8 cellular contexts compared by ENCODE assay signal in genomic region chr15:31128919-31129768, GRCh38. TPM values are rescaled to one million over a fixed set of nuclear protein-coding genes. Genes with fewer than 3 reads are reported as not detected.
DNase-seq lines count a peak whose midpoint lies in the region; ATAC-seq and TF ChIP-seq lines count a peak whose summit lies in the region.

No MANE protein-coding gene starts in this region.

- no peaks in the 10 kb centered on the region for H3K27me3 ChIP-seq in GM06990 (replicated peaks; ENCODE audit: control insufficient read depth, insufficient read depth, low read length)
- no peaks in the 10 kb centered on the region for H3K27me3 ChIP-seq in prostate gland (replicated peaks; ENCODE audit: insufficient read depth)
- H3K27me3 ChIP-seq in upper lobe of left lung = peaks cover 0 to 2% (median 0%) of the 10 kb centered on the region in 4 donors

- TF ChIP-seq RAD21 in Ishikawa (IDR thresholded peaks at IDR 0.05; ENCODE audit: low read depth) = peak; percentile 95

- ATAC-seq in Right ventricle myocardium superior (ENCODE audit: poor library complexity) = peak; percentile 94
- peak; percentile 82 to 90 for ATAC-seq in upper lobe of left lung (ENCODE audit: low FRiP score in 2 of 2)
- ATAC-seq in GM18873 (IDR thresholded peaks at IDR 0.05; ENCODE audit: low FRiP score, unreplicated experiment) = no peak

- no peak overlapping the region for H3K4me3 Mint-ChIP-seq in activated naive CD8-positive, alpha-beta T cell treated with anti-CD3 and anti-CD28 coated beads for 36 hours

- no peaks in the 10 kb centered on the region for H3K36me3 Mint-ChIP-seq in activated naive CD8-positive, alpha-beta T cell treated with anti-CD3 and anti-CD28 coated beads for 36 hours

- no peak overlapping the region for H3K4me3 ChIP-seq in GM06990 (replicated peaks; ENCODE audit: low read depth, low read length)
- no peak overlapping the region for H3K4me3 ChIP-seq in prostate gland
- H3K4me3 ChIP-seq in upper lobe of left lung = no peak overlapping the region

- H3K36me3 ChIP-seq in GM06990 (ENCODE audit: control insufficient read depth, insufficient read depth, low read length) (no peaks in the 10 kb centered on the region), prostate gland (no peaks in the 10 kb centered on the region), upper lobe of left lung (no peaks in the 10 kb centered on the region)

- H3K9me3 ChIP-seq in prostate gland = no peaks in the 10 kb centered on the region
- no peaks in the 10 kb centered on the region for H3K9me3 ChIP-seq in upper lobe of left lung

- WGBS in prostate gland = 40% methylated on average over 19 of the region's 19 CpGs
- WGBS in upper lobe of left lung, 2 donors = 28 to 29% methylated on average over 17 to 19 of the region's 19 CpGs

- TF ChIP-seq POLR2A in prostate gland (IDR thresholded peaks at IDR 0.05) = no peak
- no peak for TF ChIP-seq POLR2A in upper lobe of left lung (IDR thresholded peaks at IDR 0.05)

- peaks cover 1% of the 10 kb centered on the region for H3K4me1 Mint-ChIP-seq in activated naive CD8-positive, alpha-beta T cell treated with anti-CD3 and anti-CD28 coated beads for 36 hours

- H3K4me1 ChIP-seq in prostate gland (replicated peaks) = peaks cover 9% of the 10 kb centered on the region
- H3K4me1 ChIP-seq in upper lobe of left lung = peaks cover 0 to 6% (median 5%) of the 10 kb centered on the region in 4 donors

- DNase-seq in GM06990 (ENCODE audit: extremely low read depth, insufficient read length) (peak; percentile 71), SW480 (ENCODE audit: low spot score) (peak; percentile 47), Right ventricle myocardium superior (peak; percentile 86), prostate gland (ENCODE audit: low spot score) (peak; percentile 75), upper lobe of left lung (peak; percentile 71 to 94)
- peak; percentile 66 for DNase-seq in activated naive CD8-positive, alpha-beta T cell treated with anti-CD3 and anti-CD28 coated beads for 36 hours

- intact Hi-C loops in Right ventricle myocardium superior (cut with DNase I) (no loop called here), prostate gland (cut with DNase I) (loop anchor here (10.0 kb wide), 2 partner anchors 144 to 224 kb away; partner anchors contain the start of gene FAN1)

- peak; percentile 97 for TF ChIP-seq CTCF in GM06990 (IDR thresholded peaks at IDR 0.05; ENCODE audit: insufficient read depth, low read length, poor library complexity, severe bottlenecking)
- peak; percentile 84 to 94 (median 91) for TF ChIP-seq CTCF in prostate gland (IDR thresholded peaks at IDR 0.05)
- TF ChIP-seq CTCF in upper lobe of left lung (IDR thresholded peaks at IDR 0.05) = peak; percentile 80 to 93 (median 85)

- TF ChIP-seq EP300 in Ishikawa (IDR thresholded peaks at IDR 0.05; ENCODE audit: borderline replicate concordance) (no peak), upper lobe of left lung (IDR thresholded peaks at IDR 0.05) (no peak)

- H3K9me3 Mint-ChIP-seq in activated naive CD8-positive, alpha-beta T cell treated with anti-CD3 and anti-CD28 coated beads for 36 hours = no peaks in the 10 kb centered on the region

- H3K27me3 Mint-ChIP-seq in activated naive CD8-positive, alpha-beta T cell treated with anti-CD3 and anti-CD28 coated beads for 36 hours = no peaks in the 10 kb centered on the region

- no peak overlapping the region for H3K27ac Mint-ChIP-seq in activated naive CD8-positive, alpha-beta T cell treated with anti-CD3 and anti-CD28 coated beads for 36 hours

- H3K27ac ChIP-seq in prostate gland = no peak overlapping the region
- no peak overlapping the region for H3K27ac ChIP-seq in upper lobe of left lung

TF ChIP-seq in Ishikawa, 13 proteins besides CTCF, POLR2A, EP300 and RAD21:
- TF ChIP-seq, protein P1, sequence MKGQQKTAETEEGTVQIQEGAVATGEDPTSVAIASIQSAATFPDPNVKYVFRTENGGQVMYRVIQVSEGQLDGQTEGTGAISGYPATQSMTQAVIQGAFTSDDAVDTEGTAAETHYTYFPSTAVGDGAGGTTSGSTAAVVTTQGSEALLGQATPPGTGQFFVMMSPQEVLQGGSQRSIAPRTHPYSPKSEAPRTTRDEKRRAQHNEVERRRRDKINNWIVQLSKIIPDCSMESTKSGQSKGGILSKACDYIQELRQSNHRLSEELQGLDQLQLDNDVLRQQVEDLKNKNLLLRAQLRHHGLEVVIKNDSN (IDR thresholded peaks at IDR 0.05) = no peak
- TF ChIP-seq ZBTB7A (IDR thresholded peaks at IDR 0.05; ENCODE audit: low read depth) (no peak), TCF12 (IDR thresholded peaks at IDR 0.05; ENCODE audit: low read depth) (no peak), YY1 (IDR thresholded peaks at IDR 0.05; ENCODE audit: low read depth) (no peak), TAF1 (IDR thresholded peaks at IDR 0.05; ENCODE audit: low read depth) (0 out of 2 replicates have a peak, but pooled peaks have one; percentile 23), CEBPB (IDR thresholded peaks at IDR 0.05) (no peak)
- TF ChIP-seq, protein P2, sequence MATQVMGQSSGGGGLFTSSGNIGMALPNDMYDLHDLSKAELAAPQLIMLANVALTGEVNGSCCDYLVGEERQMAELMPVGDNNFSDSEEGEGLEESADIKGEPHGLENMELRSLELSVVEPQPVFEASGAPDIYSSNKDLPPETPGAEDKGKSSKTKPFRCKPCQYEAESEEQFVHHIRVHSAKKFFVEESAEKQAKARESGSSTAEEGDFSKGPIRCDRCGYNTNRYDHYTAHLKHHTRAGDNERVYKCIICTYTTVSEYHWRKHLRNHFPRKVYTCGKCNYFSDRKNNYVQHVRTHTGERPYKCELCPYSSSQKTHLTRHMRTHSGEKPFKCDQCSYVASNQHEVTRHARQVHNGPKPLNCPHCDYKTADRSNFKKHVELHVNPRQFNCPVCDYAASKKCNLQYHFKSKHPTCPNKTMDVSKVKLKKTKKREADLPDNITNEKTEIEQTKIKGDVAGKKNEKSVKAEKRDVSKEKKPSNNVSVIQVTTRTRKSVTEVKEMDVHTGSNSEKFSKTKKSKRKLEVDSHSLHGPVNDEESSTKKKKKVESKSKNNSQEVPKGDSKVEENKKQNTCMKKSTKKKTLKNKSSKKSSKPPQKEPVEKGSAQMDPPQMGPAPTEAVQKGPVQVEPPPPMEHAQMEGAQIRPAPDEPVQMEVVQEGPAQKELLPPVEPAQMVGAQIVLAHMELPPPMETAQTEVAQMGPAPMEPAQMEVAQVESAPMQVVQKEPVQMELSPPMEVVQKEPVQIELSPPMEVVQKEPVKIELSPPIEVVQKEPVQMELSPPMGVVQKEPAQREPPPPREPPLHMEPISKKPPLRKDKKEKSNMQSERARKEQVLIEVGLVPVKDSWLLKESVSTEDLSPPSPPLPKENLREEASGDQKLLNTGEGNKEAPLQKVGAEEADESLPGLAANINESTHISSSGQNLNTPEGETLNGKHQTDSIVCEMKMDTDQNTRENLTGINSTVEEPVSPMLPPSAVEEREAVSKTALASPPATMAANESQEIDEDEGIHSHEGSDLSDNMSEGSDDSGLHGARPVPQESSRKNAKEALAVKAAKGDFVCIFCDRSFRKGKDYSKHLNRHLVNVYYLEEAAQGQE (IDR thresholded peaks at IDR 0.05; ENCODE audit: low read depth) = no peak
- TF ChIP-seq, protein P3, sequence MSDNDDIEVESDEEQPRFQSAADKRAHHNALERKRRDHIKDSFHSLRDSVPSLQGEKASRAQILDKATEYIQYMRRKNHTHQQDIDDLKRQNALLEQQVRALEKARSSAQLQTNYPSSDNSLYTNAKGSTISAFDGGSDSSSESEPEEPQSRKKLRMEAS (IDR thresholded peaks at IDR 0.05) = 0 out of 2 replicates have a peak, but pooled peaks have one; percentile 24

RNA-seq across cellular contexts. Expression of gene TRPM1, which starts 27.6 kb away (rescaled TPM):
- not detected for total RNA-seq in activated naive CD8-positive, alpha-beta T cell treated with anti-CD3 and anti-CD28 coated beads for 36 hours
- total RNA-seq in Right ventricle myocardium superior = not detected
- total RNA-seq in prostate gland = 1 to 10 TPM in 1 of 2 donors, not detected in 1; 5.5 TPM
- total RNA-seq in upper lobe of left lung = not detected
